1 cellular context compared by ENCODE assay signal in the genomic region with DNA sequence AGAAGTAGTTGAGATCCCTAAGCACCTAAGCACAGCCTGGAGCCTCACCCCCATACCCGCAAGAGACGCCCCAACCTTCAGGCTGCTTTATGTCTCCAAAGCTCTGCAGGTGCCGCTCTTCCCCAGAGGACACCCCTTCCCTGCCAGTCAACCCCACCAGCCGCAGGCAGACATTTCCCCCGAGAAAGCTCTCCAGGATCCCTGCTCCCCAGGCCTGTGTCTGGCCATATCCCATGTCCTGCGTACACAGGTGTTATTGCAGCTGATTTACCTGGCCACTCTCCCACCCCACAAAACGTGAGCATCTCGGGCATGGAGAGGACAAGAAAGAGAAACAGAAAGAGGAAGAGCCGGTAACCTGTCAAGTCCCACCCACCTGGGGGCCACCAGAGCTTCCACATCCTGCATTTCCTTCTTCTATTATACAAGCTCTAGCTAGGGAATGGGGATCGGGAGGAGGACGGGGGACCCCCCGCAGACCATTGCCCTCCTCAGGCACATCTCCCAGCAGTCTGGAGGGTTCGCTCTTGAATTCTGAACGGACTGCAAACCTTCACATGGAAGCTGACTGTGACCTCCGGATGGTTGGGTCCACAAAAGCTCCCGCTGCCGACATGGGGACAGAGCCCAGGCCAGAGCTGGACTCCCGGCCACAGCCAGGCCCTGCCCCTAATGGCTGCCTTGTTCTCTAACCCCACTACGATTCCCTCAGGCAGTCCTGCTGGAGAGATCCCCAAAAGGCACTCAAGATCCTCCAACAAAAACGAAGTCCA.
TF ChIP-seq lines count a peak whose summit lies in the region.

No MANE protein-coding gene starts in this region.

TF ChIP-seq in GM12878, 131 proteins besides CTCF, POLR2A, EP300 and RAD21 (continued from another document and continues in another):
- TF ChIP-seq, protein P1, sequence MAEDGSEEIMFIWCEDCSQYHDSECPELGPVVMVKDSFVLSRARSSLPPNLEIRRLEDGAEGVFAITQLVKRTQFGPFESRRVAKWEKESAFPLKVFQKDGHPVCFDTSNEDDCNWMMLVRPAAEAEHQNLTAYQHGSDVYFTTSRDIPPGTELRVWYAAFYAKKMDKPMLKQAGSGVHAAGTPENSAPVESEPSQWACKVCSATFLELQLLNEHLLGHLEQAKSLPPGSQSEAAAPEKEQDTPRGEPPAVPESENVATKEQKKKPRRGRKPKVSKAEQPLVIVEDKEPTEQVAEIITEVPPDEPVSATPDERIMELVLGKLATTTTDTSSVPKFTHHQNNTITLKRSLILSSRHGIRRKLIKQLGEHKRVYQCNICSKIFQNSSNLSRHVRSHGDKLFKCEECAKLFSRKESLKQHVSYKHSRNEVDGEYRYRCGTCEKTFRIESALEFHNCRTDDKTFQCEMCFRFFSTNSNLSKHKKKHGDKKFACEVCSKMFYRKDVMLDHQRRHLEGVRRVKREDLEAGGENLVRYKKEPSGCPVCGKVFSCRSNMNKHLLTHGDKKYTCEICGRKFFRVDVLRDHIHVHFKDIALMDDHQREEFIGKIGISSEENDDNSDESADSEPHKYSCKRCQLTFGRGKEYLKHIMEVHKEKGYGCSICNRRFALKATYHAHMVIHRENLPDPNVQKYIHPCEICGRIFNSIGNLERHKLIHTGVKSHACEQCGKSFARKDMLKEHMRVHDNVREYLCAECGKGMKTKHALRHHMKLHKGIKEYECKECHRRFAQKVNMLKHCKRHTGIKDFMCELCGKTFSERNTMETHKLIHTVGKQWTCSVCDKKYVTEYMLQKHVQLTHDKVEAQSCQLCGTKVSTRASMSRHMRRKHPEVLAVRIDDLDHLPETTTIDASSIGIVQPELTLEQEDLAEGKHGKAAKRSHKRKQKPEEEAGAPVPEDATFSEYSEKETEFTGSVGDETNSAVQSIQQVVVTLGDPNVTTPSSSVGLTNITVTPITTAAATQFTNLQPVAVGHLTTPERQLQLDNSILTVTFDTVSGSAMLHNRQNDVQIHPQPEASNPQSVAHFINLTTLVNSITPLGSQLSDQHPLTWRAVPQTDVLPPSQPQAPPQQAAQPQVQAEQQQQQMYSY (CRISPR knock-in tag; IDR thresholded peaks at IDR 0.05): no peak
- TF ChIP-seq ESRRA (IDR thresholded peaks at IDR 0.05; ENCODE audit: low read length) (no peak), CBFB (IDR thresholded peaks at IDR 0.05; ENCODE audit: low read depth) (no peak), NFYA (IDR thresholded peaks at IDR 0.05; ENCODE audit: borderline replicate concordance, low read depth, low read length) (no peak), ZNF622 (IDR thresholded peaks at IDR 0.05) (no peak), IRF4 (IDR thresholded peaks at IDR 0.05; ENCODE audit: low read depth, low read length) (no peak), PAX5 (IDR thresholded peaks at IDR 0.05; ENCODE audit: borderline replicate concordance, low read depth, low read length) (no peak), KDM1A (IDR thresholded peaks at IDR 0.05; ENCODE audit: borderline replicate concordance) (no peak), JUNB (IDR thresholded peaks at IDR 0.05) (no peak), SMAD1 (IDR thresholded peaks at IDR 0.05; ENCODE audit: low read depth, partially characterized antibody) (no peak), KLF5 (IDR thresholded peaks at IDR 0.05; ENCODE audit: partially characterized antibody) (no peak), NBN (IDR thresholded peaks at IDR 0.05) (peak; percentile 15; the same call in 1 of the 2 replicates), ZNF207 (IDR thresholded peaks at IDR 0.05; ENCODE audit: borderline replicate concordance) (no peak), GATAD2B (conservative IDR thresholded peaks at IDR 0.05; ENCODE audit: low read depth) (peak; percentile 44; the same call in 1 of the 2 replicates), ASH2L (IDR thresholded peaks at IDR 0.05; ENCODE audit: borderline replicate concordance, low read depth) (no peak), SRF (IDR thresholded peaks at IDR 0.05; ENCODE audit: low read depth in 2 of 2, low read length in 2 of 2) (no peak), BMI1 (IDR thresholded peaks at IDR 0.05; ENCODE audit: borderline replicate concordance) (no peak), HDGF (IDR thresholded peaks at IDR 0.05) (0 out of 2 replicates have a peak, but pooled peaks have one; percentile 25), SMAD5 (IDR thresholded peaks at IDR 0.05; ENCODE audit: low read depth) (no peak), MXI1 (IDR thresholded peaks at IDR 0.05; ENCODE audit: low read depth, low read length) (peak; percentile 73; the same call in 1 of the 2 replicates), SMC3 (IDR thresholded peaks at IDR 0.05; ENCODE audit: borderline replicate concordance, low read length) (no peak), ATF7 (IDR thresholded peaks at IDR 0.05; ENCODE audit: low read depth) (no peak), RELA (IDR thresholded peaks at IDR 0.05; ENCODE audit: borderline replicate concordance, partially characterized antibody) (no peak), HDAC6 (IDR thresholded peaks at IDR 0.05; ENCODE audit: unreplicated experiment) (no peak)
- TF ChIP-seq, protein P2, sequence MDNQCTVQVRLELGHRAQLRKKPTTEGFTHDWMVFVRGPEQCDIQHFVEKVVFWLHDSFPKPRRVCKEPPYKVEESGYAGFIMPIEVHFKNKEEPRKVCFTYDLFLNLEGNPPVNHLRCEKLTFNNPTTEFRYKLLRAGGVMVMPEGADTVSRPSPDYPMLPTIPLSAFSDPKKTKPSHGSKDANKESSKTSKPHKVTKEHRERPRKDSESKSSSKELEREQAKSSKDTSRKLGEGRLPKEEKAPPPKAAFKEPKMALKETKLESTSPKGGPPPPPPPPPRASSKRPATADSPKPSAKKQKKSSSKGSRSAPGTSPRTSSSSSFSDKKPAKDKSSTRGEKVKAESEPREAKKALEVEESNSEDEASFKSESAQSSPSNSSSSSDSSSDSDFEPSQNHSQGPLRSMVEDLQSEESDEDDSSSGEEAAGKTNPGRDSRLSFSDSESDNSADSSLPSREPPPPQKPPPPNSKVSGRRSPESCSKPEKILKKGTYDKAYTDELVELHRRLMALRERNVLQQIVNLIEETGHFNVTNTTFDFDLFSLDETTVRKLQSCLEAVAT (IDR thresholded peaks at IDR 0.05): 0 out of 2 replicates have a peak, but pooled peaks have one; percentile 7
- TF ChIP-seq, protein P3, sequence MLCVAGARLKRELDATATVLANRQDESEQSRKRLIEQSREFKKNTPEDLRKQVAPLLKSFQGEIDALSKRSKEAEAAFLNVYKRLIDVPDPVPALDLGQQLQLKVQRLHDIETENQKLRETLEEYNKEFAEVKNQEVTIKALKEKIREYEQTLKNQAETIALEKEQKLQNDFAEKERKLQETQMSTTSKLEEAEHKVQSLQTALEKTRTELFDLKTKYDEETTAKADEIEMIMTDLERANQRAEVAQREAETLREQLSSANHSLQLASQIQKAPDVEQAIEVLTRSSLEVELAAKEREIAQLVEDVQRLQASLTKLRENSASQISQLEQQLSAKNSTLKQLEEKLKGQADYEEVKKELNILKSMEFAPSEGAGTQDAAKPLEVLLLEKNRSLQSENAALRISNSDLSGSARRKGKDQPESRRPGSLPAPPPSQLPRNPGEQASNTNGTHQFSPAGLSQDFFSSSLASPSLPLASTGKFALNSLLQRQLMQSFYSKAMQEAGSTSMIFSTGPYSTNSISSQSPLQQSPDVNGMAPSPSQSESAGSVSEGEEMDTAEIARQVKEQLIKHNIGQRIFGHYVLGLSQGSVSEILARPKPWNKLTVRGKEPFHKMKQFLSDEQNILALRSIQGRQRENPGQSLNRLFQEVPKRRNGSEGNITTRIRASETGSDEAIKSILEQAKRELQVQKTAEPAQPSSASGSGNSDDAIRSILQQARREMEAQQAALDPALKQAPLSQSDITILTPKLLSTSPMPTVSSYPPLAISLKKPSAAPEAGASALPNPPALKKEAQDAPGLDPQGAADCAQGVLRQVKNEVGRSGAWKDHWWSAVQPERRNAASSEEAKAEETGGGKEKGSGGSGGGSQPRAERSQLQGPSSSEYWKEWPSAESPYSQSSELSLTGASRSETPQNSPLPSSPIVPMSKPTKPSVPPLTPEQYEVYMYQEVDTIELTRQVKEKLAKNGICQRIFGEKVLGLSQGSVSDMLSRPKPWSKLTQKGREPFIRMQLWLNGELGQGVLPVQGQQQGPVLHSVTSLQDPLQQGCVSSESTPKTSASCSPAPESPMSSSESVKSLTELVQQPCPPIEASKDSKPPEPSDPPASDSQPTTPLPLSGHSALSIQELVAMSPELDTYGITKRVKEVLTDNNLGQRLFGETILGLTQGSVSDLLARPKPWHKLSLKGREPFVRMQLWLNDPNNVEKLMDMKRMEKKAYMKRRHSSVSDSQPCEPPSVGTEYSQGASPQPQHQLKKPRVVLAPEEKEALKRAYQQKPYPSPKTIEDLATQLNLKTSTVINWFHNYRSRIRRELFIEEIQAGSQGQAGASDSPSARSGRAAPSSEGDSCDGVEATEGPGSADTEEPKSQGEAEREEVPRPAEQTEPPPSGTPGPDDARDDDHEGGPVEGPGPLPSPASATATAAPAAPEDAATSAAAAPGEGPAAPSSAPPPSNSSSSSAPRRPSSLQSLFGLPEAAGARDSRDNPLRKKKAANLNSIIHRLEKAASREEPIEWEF (IDR thresholded peaks at IDR 0.05; ENCODE audit: insufficient replicate concordance, low read depth, low read length): no peak
- TF ChIP-seq, protein P4, sequence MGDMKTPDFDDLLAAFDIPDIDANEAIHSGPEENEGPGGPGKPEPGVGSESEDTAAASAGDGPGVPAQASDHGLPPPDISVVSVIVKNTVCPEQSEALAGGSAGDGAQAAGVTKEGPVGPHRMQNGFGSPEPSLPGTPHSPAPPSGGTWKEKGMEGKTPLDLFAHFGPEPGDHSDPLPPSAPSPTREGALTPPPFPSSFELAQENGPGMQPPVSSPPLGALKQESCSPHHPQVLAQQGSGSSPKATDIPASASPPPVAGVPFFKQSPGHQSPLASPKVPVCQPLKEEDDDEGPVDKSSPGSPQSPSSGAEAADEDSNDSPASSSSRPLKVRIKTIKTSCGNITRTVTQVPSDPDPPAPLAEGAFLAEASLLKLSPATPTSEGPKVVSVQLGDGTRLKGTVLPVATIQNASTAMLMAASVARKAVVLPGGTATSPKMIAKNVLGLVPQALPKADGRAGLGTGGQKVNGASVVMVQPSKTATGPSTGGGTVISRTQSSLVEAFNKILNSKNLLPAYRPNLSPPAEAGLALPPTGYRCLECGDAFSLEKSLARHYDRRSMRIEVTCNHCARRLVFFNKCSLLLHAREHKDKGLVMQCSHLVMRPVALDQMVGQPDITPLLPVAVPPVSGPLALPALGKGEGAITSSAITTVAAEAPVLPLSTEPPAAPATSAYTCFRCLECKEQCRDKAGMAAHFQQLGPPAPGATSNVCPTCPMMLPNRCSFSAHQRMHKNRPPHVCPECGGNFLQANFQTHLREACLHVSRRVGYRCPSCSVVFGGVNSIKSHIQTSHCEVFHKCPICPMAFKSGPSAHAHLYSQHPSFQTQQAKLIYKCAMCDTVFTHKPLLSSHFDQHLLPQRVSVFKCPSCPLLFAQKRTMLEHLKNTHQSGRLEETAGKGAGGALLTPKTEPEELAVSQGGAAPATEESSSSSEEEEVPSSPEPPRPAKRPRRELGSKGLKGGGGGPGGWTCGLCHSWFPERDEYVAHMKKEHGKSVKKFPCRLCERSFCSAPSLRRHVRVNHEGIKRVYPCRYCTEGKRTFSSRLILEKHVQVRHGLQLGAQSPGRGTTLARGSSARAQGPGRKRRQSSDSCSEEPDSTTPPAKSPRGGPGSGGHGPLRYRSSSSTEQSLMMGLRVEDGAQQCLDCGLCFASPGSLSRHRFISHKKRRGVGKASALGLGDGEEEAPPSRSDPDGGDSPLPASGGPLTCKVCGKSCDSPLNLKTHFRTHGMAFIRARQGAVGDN (IDR thresholded peaks at IDR 0.05): no peak
- TF ChIP-seq, protein P5, sequence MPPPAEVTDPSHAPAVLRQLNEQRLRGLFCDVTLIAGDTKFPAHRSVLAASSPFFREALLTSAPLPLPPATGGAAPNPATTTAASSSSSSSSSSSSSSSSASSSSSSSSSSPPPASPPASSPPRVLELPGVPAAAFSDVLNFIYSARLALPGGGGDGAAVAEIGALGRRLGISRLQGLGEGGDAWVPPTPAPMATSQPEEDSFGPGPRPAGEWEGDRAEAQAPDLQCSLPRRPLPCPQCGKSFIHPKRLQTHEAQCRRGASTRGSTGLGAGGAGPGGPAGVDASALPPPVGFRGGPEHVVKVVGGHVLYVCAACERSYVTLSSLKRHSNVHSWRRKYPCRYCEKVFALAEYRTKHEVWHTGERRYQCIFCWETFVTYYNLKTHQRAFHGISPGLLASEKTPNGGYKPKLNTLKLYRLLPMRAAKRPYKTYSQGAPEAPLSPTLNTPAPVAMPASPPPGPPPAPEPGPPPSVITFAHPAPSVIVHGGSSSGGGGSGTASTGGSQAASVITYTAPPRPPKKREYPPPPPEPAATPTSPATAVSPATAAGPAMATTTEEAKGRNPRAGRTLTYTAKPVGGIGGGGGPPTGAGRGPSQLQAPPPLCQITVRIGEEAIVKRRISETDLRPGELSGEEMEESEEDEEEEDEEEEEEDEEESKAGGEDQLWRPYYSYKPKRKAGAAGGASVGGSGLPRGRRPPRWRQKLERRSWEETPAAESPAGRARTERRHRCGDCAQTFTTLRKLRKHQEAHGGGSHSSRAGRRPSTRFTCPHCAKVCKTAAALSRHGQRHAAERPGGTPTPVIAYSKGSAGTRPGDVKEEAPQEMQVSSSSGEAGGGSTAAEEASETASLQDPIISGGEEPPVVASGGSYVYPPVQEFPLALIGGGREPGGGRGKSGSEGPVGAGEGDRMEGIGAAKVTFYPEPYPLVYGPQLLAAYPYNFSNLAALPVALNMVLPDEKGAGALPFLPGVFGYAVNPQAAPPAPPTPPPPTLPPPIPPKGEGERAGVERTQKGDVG (CRISPR knock-in tag; IDR thresholded peaks at IDR 0.05): no peak
- TF ChIP-seq, protein P6, sequence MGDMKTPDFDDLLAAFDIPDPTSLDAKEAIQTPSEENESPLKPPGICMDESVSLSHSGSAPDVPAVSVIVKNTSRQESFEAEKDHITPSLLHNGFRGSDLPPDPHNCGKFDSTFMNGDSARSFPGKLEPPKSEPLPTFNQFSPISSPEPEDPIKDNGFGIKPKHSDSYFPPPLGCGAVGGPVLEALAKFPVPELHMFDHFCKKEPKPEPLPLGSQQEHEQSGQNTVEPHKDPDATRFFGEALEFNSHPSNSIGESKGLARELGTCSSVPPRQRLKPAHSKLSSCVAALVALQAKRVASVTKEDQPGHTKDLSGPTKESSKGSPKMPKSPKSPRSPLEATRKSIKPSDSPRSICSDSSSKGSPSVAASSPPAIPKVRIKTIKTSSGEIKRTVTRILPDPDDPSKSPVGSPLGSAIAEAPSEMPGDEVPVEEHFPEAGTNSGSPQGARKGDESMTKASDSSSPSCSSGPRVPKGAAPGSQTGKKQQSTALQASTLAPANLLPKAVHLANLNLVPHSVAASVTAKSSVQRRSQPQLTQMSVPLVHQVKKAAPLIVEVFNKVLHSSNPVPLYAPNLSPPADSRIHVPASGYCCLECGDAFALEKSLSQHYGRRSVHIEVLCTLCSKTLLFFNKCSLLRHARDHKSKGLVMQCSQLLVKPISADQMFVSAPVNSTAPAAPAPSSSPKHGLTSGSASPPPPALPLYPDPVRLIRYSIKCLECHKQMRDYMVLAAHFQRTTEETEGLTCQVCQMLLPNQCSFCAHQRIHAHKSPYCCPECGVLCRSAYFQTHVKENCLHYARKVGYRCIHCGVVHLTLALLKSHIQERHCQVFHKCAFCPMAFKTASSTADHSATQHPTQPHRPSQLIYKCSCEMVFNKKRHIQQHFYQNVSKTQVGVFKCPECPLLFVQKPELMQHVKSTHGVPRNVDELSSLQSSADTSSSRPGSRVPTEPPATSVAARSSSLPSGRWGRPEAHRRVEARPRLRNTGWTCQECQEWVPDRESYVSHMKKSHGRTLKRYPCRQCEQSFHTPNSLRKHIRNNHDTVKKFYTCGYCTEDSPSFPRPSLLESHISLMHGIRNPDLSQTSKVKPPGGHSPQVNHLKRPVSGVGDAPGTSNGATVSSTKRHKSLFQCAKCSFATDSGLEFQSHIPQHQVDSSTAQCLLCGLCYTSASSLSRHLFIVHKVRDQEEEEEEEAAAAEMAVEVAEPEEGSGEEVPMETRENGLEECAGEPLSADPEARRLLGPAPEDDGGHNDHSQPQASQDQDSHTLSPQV (IDR thresholded peaks at IDR 0.05): no peak
- TF ChIP-seq, protein P7, sequence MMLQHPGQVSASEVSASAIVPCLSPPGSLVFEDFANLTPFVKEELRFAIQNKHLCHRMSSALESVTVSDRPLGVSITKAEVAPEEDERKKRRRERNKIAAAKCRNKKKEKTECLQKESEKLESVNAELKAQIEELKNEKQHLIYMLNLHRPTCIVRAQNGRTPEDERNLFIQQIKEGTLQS (IDR thresholded peaks at IDR 0.05; ENCODE audit: borderline replicate concordance, extremely low read depth, low read depth, low read length): no peak
